In the genomic region with DNA sequence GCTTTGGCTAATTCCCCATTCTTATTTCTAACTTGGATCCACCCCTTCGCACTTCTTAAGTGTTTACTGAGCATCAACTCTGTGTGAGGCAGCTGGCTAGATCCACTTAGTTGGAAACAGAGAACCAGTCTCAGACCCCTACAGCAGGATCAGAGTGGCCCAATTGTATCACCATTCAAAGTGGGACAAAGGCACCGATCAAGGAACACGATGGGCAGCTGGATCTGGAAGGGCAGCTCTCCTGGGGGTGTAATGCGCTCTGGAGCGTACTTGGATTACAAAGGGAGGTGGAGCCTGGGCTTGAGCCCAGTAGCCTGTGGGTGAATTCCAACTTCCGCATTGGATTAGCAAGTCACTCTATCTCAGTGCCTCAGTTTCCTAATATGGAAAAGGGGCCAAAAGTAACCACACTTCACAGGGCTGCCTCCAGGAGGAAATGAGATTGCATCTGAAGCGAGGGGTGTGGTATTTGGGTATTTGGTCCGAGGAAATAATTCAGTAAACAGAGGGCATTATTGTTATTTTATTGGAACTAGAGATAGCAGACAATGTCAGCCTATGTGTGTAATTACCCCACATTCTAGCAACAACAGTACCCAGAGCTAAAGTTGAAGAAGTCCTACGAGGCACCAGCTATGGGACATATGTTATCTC, we compare ENCODE assay signal across 10 cellular contexts. TPM values are rescaled to one million over a fixed set of nuclear protein-coding genes. Genes with fewer than 3 reads are reported as not detected.
A peak's percentile ranks its signal among the peaks of the same experiment; 100 is the strongest.
DNase-seq lines count a peak whose midpoint lies in the region; ATAC-seq and TF ChIP-seq lines count a peak whose summit lies in the region.
"Had no signal": no experiment of that assay in that cellular context is flagged by ENCODE, and none has a peak within 500 bp of the region (broad histone marks: within the 10 kb centered on the region; RNA-seq: fewer than 3 reads in every experiment).

No MANE protein-coding gene starts in this region.

- H3K27ac Mint-ChIP-seq in stimulated activated naive B cell treated with anti-CD40 and anti-IgM and Interleukin-4, amounts not matched to agents 10 μg/mL and 1 μg/mL and 100 μg/mL, for 72 hours = no peak overlapping the region

- no peaks in the 10 kb centered on the region for H3K27me3 Mint-ChIP-seq in stimulated activated naive B cell treated with anti-CD40 and anti-IgM and Interleukin-4, amounts not matched to agents 10 μg/mL and 1 μg/mL and 100 μg/mL, for 72 hours

- H3F3A ChIP-seq in smooth muscle cell (ENCODE audit: low read depth) = peaks cover 14% of the 10 kb centered on the region

- H3K4me1 Mint-ChIP-seq in stimulated activated naive B cell treated with anti-CD40 and anti-IgM and Interleukin-4, amounts not matched to agents 10 μg/mL and 1 μg/mL and 100 μg/mL, for 72 hours = peaks cover 27 to 61% of the 10 kb centered on the region in 2 donors

- H3K36me3 ChIP-seq in brain microvascular endothelial cell (replicated peaks) (peaks cover 20% of the 10 kb centered on the region), smooth muscle cell (ENCODE audit: low read depth) (no peaks in the 10 kb centered on the region)

- peak overlapping the region; percentile 80 for H3K27ac ChIP-seq in brain microvascular endothelial cell
- H3K27ac ChIP-seq in smooth muscle cell (ENCODE audit: low read depth) = peak overlapping the region; percentile 86

- WGBS in smooth muscle cell (ENCODE audit: low lambda C conversion rate) = 45% methylated on average over 9 of the region's 9 CpGs

- H3K4me3 ChIP-seq in brain microvascular endothelial cell (ENCODE audit: low read depth, low read length) = no peak overlapping the region
- no peak overlapping the region for H3K4me3 ChIP-seq in smooth muscle cell

- no peak for ATAC-seq in stimulated activated naive B cell treated with anti-CD40 and anti-IgM and Interleukin-4, amounts not matched to agents 10 μg/mL and 1 μg/mL and 100 μg/mL, for 72 hours (replicated peaks)
- no peak for ATAC-seq in HG02623 (IDR thresholded peaks at IDR 0.05; ENCODE audit: unreplicated experiment)

- DNase-seq in NCI-H69 (lab: John Stamatoyannopoulos, UW) (peak; percentile 50), brain microvascular endothelial cell (peak; percentile 59), iris pigment epithelial cell (ENCODE audit: low read depth) (peak; percentile 80), smooth muscle cell (lab: John Stamatoyannopoulos, UW; ENCODE audit: unreplicated experiment) (no peak), DMS153 (lab: John Stamatoyannopoulos, UW) (no peak), NCI-H1694 (lab: John Stamatoyannopoulos, UW) (no peak)
- no peak for DNase-seq in stimulated activated naive B cell treated with anti-CD40 and anti-IgM and Interleukin-4, amounts not matched to agents 10 μg/mL and 1 μg/mL and 100 μg/mL, for 72 hours
- DNase-seq: retina, T-helper 1 cell had no signal

- H3K4me3 Mint-ChIP-seq in stimulated activated naive B cell treated with anti-CD40 and anti-IgM and Interleukin-4, amounts not matched to agents 10 μg/mL and 1 μg/mL and 100 μg/mL, for 72 hours = no peak overlapping the region

- no peaks in the 10 kb centered on the region for H4K20me1 ChIP-seq in smooth muscle cell (ENCODE audit: low read depth)

- no peaks in the 10 kb centered on the region for H3K9me3 Mint-ChIP-seq in stimulated activated naive B cell treated with anti-CD40 and anti-IgM and Interleukin-4, amounts not matched to agents 10 μg/mL and 1 μg/mL and 100 μg/mL, for 72 hours

- peak overlapping the region; percentile 53 for H3K4me2 ChIP-seq in smooth muscle cell

- H3K27me3 ChIP-seq in brain microvascular endothelial cell (replicated peaks) (no peaks in the 10 kb centered on the region), smooth muscle cell (ENCODE audit: low read depth) (no peaks in the 10 kb centered on the region)

- no peak overlapping the region for H2AFZ ChIP-seq in smooth muscle cell (ENCODE audit: low read depth)

- H3K9ac ChIP-seq in smooth muscle cell (ENCODE audit: low read depth) = peak overlapping the region; percentile 35

- peaks cover 23% of the 10 kb centered on the region for H3K4me1 ChIP-seq in smooth muscle cell (ENCODE audit: low read depth)

- peaks cover 46 to 61% of the 10 kb centered on the region in 2 donors for H3K36me3 Mint-ChIP-seq in stimulated activated naive B cell treated with anti-CD40 and anti-IgM and Interleukin-4, amounts not matched to agents 10 μg/mL and 1 μg/mL and 100 μg/mL, for 72 hours

- TF ChIP-seq CTCF in brain microvascular endothelial cell (IDR thresholded peaks at IDR 0.05; ENCODE audit: low read depth, low read length, missing control alignments) (no peak), smooth muscle cell (IDR thresholded peaks at IDR 0.05; ENCODE audit: borderline replicate concordance, insufficient read depth, poor library complexity, severe bottlenecking) (no peak)

- in situ Hi-C loops in brain microvascular endothelial cell (cut with HindIII; ENCODE audit: low pct_ligation_motif_present, low sequenced_read_pairs) = no loop called here

- H3K79me2 ChIP-seq in smooth muscle cell (ENCODE audit: low read depth) = peaks cover 44% of the 10 kb centered on the region

- no peaks in the 10 kb centered on the region for H3K9me3 ChIP-seq in smooth muscle cell (replicated peaks; ENCODE audit: low read depth)

RNA-seq across cellular contexts. Expression of a gene that starts 11.9 kb away (rescaled TPM):
- 63.8 and 129 TPM in 2 replicates for total RNA-seq in smooth muscle cell
- 101 and 108 TPM in 2 replicates for polyA plus RNA-seq in smooth muscle cell

Comparison
In these comparisons a context has a peak if more than half of its experiments do, and no peak if none do; other contexts are left out.
1. DNase-seq: peak in NCI-H69 (single experiment), brain microvascular endothelial cell (single experiment) and iris pigment epithelial cell (single experiment); none in smooth muscle cell (single experiment), DMS153 (single experiment), stimulated activated naive B cell treated with anti-CD40 and anti-IgM and Interleukin-4, amounts not matched to agents 10 μg/mL and 1 μg/mL and 100 μg/mL, for 72 hours (single experiment) and NCI-H1694 (single experiment).